ENCODE assay signal across 9 cellular contexts in the genomic region with DNA sequence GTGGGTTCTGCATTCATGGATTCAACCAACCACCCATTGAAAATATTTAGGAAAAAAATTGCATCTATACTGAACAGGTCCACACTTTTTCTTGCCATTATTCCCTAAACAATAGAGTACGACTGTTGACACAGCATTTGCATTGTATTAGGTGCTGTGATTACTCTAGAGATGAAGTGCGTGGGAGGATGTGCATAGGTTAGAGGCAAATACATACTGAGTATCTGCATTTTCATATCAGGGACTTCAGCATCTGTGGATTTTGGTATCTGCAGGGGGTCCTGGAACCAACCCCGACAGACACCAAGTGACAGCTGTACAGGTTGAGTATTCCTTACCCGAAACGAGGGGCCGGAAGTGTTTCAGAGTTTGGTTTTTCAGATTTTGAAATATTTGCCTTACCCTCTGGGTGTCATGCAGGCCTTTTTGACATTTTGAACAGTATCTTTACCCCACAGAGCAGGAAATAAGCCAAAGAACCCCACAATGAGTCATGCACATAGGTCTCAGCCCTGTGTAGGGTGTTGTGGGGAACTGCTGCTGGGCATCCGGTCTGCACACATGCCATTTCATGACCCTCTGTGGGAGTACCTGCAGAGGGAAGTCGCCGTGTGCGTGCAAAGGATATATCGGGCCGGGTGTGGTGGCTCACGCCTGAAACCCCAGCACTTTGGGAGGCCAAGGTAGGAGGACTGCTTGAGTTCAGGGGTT. TPM values are rescaled to one million over a fixed set of nuclear protein-coding genes. Genes with fewer than 3 reads are reported as not detected.
DNase-seq lines count a peak whose midpoint lies in the region; ATAC-seq and TF ChIP-seq lines count a peak whose summit lies in the region.
"Had no signal": no experiment of that assay in that cellular context is flagged by ENCODE, and none has a peak within 500 bp of the region (broad histone marks: within the 10 kb centered on the region; RNA-seq: fewer than 3 reads in every experiment).

No MANE protein-coding gene starts in this region.

- peak overlapping the region; percentile 12 for H3K27ac Mint-ChIP-seq in MCF 10A (ENCODE audit: low read depth, unreplicated experiment)

- H3K9me3 ChIP-seq in breast epithelium (no peaks in the 10 kb centered on the region), gastroesophageal sphincter (no peaks in the 10 kb centered on the region)
- H3K9me3 ChIP-seq in effector memory CD4-positive, alpha-beta T cell (ENCODE audit: control insufficient read depth, low read length) = no peaks in the 10 kb centered on the region
- H3K9me3 ChIP-seq: A549 had no signal

- no peaks in the 10 kb centered on the region for H3K4me1 ChIP-seq in breast epithelium
- H3K4me1 ChIP-seq in effector memory CD4-positive, alpha-beta T cell (ENCODE audit: control insufficient read depth, insufficient read depth, low read length, poor library complexity, severe bottlenecking) = peaks cover 7% of the 10 kb centered on the region
- H3K4me1 ChIP-seq in gastroesophageal sphincter = no peaks in the 10 kb centered on the region
- H3K4me1 ChIP-seq: A549 had no signal

- CTCF ChIA-PET in MCF 10A (lab: Yijun Ruan, JAX) = interaction anchor here (0.9 kb wide), 1 partner anchor 8 kb away, joined by 3 read pairs; no protein-coding TSS in a partner anchor

- H3K4me1 Mint-ChIP-seq in MCF 10A (ENCODE audit: insufficient read depth, unreplicated experiment) = no peaks in the 10 kb centered on the region

- H3K27ac ChIP-seq in breast epithelium (no peak overlapping the region), gastroesophageal sphincter (no peak overlapping the region)
- H3K27ac ChIP-seq in effector memory CD4-positive, alpha-beta T cell (ENCODE audit: insufficient read depth, low read length, poor library complexity, severe bottlenecking) = peak overlapping the region; percentile 40
- H3K27ac ChIP-seq: A549 had no signal

- 93% methylated on average over 9 to 11 of the region's 13 CpGs for WGBS in gastroesophageal sphincter (ENCODE audit: low coverage in 1 of 2), 2 donors

- peak; percentile 6 for DNase-seq in MCF 10A (ENCODE audit: unreplicated experiment)
- DNase-seq in breast epithelium (ENCODE audit: low spot score in 2 of 2) = no peak
- DNase-seq in activated CD4-positive, alpha-beta T cell treated with anti-CD3 and anti-CD28 coated beads for 24 hours (ENCODE audit: low read depth in 2 of 2) = peak; percentile 39 to 41
- peak; percentile 46 to 62 (median 48) for DNase-seq in effector memory CD4-positive, alpha-beta T cell
- peak; percentile 66 to 70 for DNase-seq in stimulated activated CD8-positive, alpha-beta memory T cell treated with anti-CD3 and anti-CD28 coated beads, Interleukin-7, amount 100 ng/mL, for 4 hours (ENCODE audit: low read depth in 2 of 2)
- no peak for DNase-seq in NCI-H526 (lab: John Stamatoyannopoulos, UW)

- H3K4me3 ChIP-seq in breast epithelium (no peak overlapping the region), gastroesophageal sphincter (no peak overlapping the region)
- no peak overlapping the region for H3K4me3 ChIP-seq in effector memory CD4-positive, alpha-beta T cell (ENCODE audit: insufficient read depth, low read depth, low read length, poor library complexity, severe bottlenecking)
- H3K4me3 ChIP-seq: A549 had no signal

- H3K9me3 Mint-ChIP-seq in MCF 10A (ENCODE audit: unreplicated experiment) = no peaks in the 10 kb centered on the region

- TF ChIP-seq CTCF in MCF 10A (IDR thresholded peaks at IDR 0.05; ENCODE audit: unreplicated experiment) (no peak), breast epithelium (IDR thresholded peaks at IDR 0.05) (no peak), gastroesophageal sphincter (IDR thresholded peaks at IDR 0.05) (no peak)

- H3K36me3 Mint-ChIP-seq in MCF 10A (ENCODE audit: insufficient read depth, unreplicated experiment) = peaks cover 60% of the 10 kb centered on the region

- ATAC-seq in gastroesophageal sphincter (no peak), HG02678 (IDR thresholded peaks at IDR 0.05; ENCODE audit: unreplicated experiment) (no peak)
- ATAC-seq: A549 had no signal

- TF ChIP-seq POLR2A in breast epithelium (IDR thresholded peaks at IDR 0.05) = no peak
- TF ChIP-seq POLR2A in gastroesophageal sphincter (IDR thresholded peaks at IDR 0.05) = no peak

- no peaks in the 10 kb centered on the region for H3K27me3 ChIP-seq in breast epithelium
- H3K27me3 ChIP-seq in effector memory CD4-positive, alpha-beta T cell (replicated peaks; ENCODE audit: control insufficient read depth, insufficient read depth, low read length, poor library complexity, severe bottlenecking) = no peaks in the 10 kb centered on the region
- H3K27me3 ChIP-seq in gastroesophageal sphincter = no peaks in the 10 kb centered on the region

- H3K27me3 Mint-ChIP-seq in MCF 10A (ENCODE audit: insufficient read depth, unreplicated experiment) = no peaks in the 10 kb centered on the region

- POLR2A ChIA-PET in MCF 10A (lab: Yijun Ruan, JAX) = interaction anchor here (0.8 to 2.1 kb wide), 4 partner anchors 8 to 15 kb away, joined by 3 to 6 read pairs (median 4); a partner anchor contains a TSS

- no TSS peak for BruUV-seq in MCF 10A (replicated peaks; lab: Mats Ljungman, UMichigan)

- TF ChIP-seq EP300 in gastroesophageal sphincter (IDR thresholded peaks at IDR 0.05) = no peak

- peaks cover 6% of the 10 kb centered on the region for H3K36me3 ChIP-seq in breast epithelium
- H3K36me3 ChIP-seq in effector memory CD4-positive, alpha-beta T cell (ENCODE audit: control insufficient read depth, insufficient read depth, low read length) = peaks cover 14% of the 10 kb centered on the region
- peaks cover 3 to 98% of the 10 kb centered on the region in 2 donors for H3K36me3 ChIP-seq in gastroesophageal sphincter

- intact Hi-C loops in MCF 10A (cut with micrococcal nuclease) = no loop called here
- intact Hi-C loops in breast epithelium (cut with DNase I; ENCODE audit: low total_unique reads) = no loop called here

- H3K4me3 Mint-ChIP-seq in MCF 10A (ENCODE audit: unreplicated experiment) = no peak overlapping the region

RNA-seq across cellular contexts. Expression of a gene that starts 14.5 kb away (rescaled TPM):
- total RNA-seq in MCF 10A (2022) = 77.7 and 84.2 TPM in 2 replicates
- total RNA-seq in breast epithelium = 10 to 100 TPM; 44.3 to 54.4 (median 49.3) TPM
- total RNA-seq in gastroesophageal sphincter = 10 to 100 TPM; 23.0 to 31.2 (median 27.3) TPM

RNA-seq across cellular contexts. Expression of a gene that starts 14.8 kb away (rescaled TPM):
- total RNA-seq in MCF 10A (2022) = 113 and 114 TPM in 2 replicates
- total RNA-seq in breast epithelium = 10 to 100 TPM; 61.6 to 87.5 (median 86.7) TPM
- total RNA-seq in gastroesophageal sphincter = 10 to 100 TPM; 53.5 to 83.7 (median 68.0) TPM

RNA-seq across cellular contexts. Expression of a gene that starts 51.7 kb away (rescaled TPM):
- total RNA-seq in MCF 10A (2022) (11.4 and 17.4 TPM in 2 replicates), breast epithelium (10 to 100 TPM in 2 of 3 donors, 1 to 10 TPM in 1; 6.2 to 15.7 (median 10.2) TPM), gastroesophageal sphincter (10 to 100 TPM in 1 of 4 donors, 1 to 10 TPM in 3; 4.8 to 21.9 (median 7.8) TPM)

Comparison
In these comparisons a context has a peak if more than half of its experiments do, and no peak if none do; other contexts are left out.
1. DNase-seq: peak in MCF 10A (single experiment), activated CD4-positive, alpha-beta T cell treated with anti-CD3 and anti-CD28 coated beads for 24 hours (2 of 2), effector memory CD4-positive, alpha-beta T cell (3 of 3) and stimulated activated CD8-positive, alpha-beta memory T cell treated with anti-CD3 and anti-CD28 coated beads, Interleukin-7, amount 100 ng/mL, for 4 hours (2 of 2); none in breast epithelium (0 of 2) and NCI-H526 (0 of 2).